Comparison of ENCODE assay signal across 22 cellular contexts in the genomic region with DNA sequence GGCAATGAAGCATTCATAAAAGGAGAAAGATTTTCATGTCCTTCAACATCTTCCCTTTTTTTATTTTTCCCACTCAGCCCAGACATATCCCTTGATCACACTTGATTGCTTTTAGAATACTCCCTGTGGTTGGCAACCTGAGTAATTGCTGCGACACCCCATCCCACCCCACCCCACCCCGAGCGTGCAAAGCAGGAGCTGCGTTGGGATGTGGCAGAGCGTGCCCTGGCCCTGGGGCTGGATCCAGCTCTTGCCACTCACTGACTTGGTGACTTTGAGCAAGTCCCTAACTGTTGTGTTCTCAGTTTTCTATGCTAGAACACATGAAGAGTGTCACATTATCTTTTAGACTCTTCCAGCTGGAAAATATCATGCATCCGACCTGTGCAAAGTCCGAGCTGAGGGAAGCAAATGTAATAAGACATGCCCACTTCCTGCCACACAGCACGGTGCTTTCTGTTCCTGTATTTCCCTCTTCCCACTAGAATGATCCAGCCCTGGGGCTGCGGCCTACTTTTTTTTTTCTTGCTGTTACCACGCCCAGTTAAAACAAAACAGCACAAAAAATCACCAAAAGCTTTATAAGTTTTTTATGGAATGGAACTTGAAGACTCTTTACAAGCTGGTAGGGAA. TPM values are rescaled to one million over a fixed set of nuclear protein-coding genes. Genes with fewer than 3 reads are reported as not detected.
A peak's percentile ranks its signal among the peaks of the same experiment; 100 is the strongest.
DNase-seq lines count a peak whose midpoint lies in the region; ATAC-seq, FAIRE-seq and TF ChIP-seq lines count a peak whose summit lies in the region.
"Had no signal": no experiment of that assay in that cellular context is flagged by ENCODE, and none has a peak within 500 bp of the region (broad histone marks: within the 10 kb centered on the region; RNA-seq: fewer than 3 reads in every experiment).

No MANE protein-coding gene starts in this region.

- peak; percentile 69 for ATAC-seq in left ventricle myocardium superior
- ATAC-seq: stimulated activated effector memory CD8-positive, alpha-beta T cell treated with anti-CD3 and anti-CD28 coated beads, Interleukin-12 subunit alpha, Interleukin-12 subunit beta, amount 100 ng/mL, for 72 hours had no signal

- no peak for TF ChIP-seq CTCF in HL-60 (IDR thresholded peaks at IDR 0.05; ENCODE audit: insufficient read depth, low read length)

- H3K4me3 ChIP-seq in HL-60 (replicated peaks; ENCODE audit: insufficient read depth, low read length) (no peak overlapping the region), small intestine (ENCODE audit: low read depth in 1 of 2, low read length in 2 of 2) (no peak overlapping the region)

- no peaks in the 10 kb centered on the region for H3K4me1 ChIP-seq in small intestine (ENCODE audit: control insufficient read depth in 2 of 2, insufficient read depth in 1 of 2, low read depth in 1 of 2, low read length in 1 of 2)

- H3K27me3 ChIP-seq in HL-60 (ENCODE audit: insufficient read depth, poor library complexity, severe bottlenecking) (peaks cover 28% of the 10 kb centered on the region), small intestine (ENCODE audit: control insufficient read depth in 2 of 2, insufficient read depth in 2 of 2, low read length in 2 of 2) (peaks cover 6 to 26% of the 10 kb centered on the region in 2 donors)

- no peaks in the 10 kb centered on the region for H3K36me3 ChIP-seq in small intestine (ENCODE audit: control insufficient read depth in 2 of 2, insufficient read depth in 2 of 2, low read length in 2 of 2)
- H3K36me3 ChIP-seq: neutrophil, WERI-Rb-1 had no signal

- no peak for FAIRE-seq in small intestine (lab: Jason Lieb, UNC)

- H3K27ac ChIP-seq in HL-60 (replicated peaks): peak overlapping the region; percentile 68
- H3K27ac ChIP-seq in small intestine (ENCODE audit: low read depth in 1 of 2, low read length in 1 of 2): no peak overlapping the region
- H3K27ac ChIP-seq: neutrophil, WERI-Rb-1 had no signal

- H3K9me3 ChIP-seq in small intestine (ENCODE audit: control insufficient read depth, low read depth): no peaks in the 10 kb centered on the region
- H3K9me3 ChIP-seq: neutrophil had no signal

- intact Hi-C loops in left ventricle myocardium superior (cut with micrococcal nuclease): no loop called here

- 22 to 46% (median 36%) methylated on average over 10 of the region's 10 CpGs for WGBS in small intestine, 3 donors

- DNase-seq in HL-60 (ENCODE audit: low read depth in 1 of 2, low spot score in 1 of 2): no peak
- DNase-seq in NOMO-1 (lab: John Stamatoyannopoulos, UW; ENCODE audit: unreplicated experiment in 2 of 2): peak; percentile 44 to 66
- DNase-seq in left ventricle myocardium superior: no peak
- peak; percentile 71 for DNase-seq in small intestine
- DNase-seq in HK-2 (ENCODE audit: unreplicated experiment): no peak
- DNase-seq in NCI-H524 treated with DMSO at 0.1 percent for 48 hours (lab: John Stamatoyannopoulos, UW): no peak
- DNase-seq in NCI-H2227 (lab: John Stamatoyannopoulos, UW; ENCODE audit: unreplicated experiment): no peak
- DNase-seq: activated gamma-delta T cell, AML-193, Calu3, EL, foreskin fibroblast, KG1, kidney glomerular epithelial cell, NCI-H2227 treated with DMSO at 0.1 percent for 48 hours, retina, WERI-Rb-1 had no signal

RNA-seq across cellular contexts. Expression of gene ASCL4, which starts 4.0 kb away (rescaled TPM):
- total RNA-seq in left ventricle myocardium superior: not detected
- not detected for polyA plus RNA-seq in small intestine
- total RNA-seq: Calu3; T-helper 1 cell treated with Interleukin-12 subunit alpha and Interleukin-12 subunit beta and Interleukin-4 antibody, amounts not matched to agents 30 ng/mL and 1 ng/mL, for 36 hours; temporal lobe had no signal
- polyA plus RNA-seq: adipose tissue had no signal

RNA-seq across cellular contexts. Expression of gene PRDM4, which starts 17.6 kb away (rescaled TPM):
- total RNA-seq in left ventricle myocardium superior: 12.5 TPM
- polyA plus RNA-seq in small intestine: 10 to 100 TPM; 13.0 to 14.5 (median 13.7) TPM

Comparison
In these comparisons a context has a peak if more than half of its experiments do, and no peak if none do; other contexts are left out.
1. DNase-seq: peak in NOMO-1 (2 of 2) and small intestine (single experiment); none in HL-60 (0 of 2), left ventricle myocardium superior (single experiment), HK-2 (single experiment), NCI-H524 treated with DMSO at 0.1 percent for 48 hours (single experiment) and NCI-H2227 (single experiment).